ENCODE assay signal across 8 cellular contexts in the genomic region with DNA sequence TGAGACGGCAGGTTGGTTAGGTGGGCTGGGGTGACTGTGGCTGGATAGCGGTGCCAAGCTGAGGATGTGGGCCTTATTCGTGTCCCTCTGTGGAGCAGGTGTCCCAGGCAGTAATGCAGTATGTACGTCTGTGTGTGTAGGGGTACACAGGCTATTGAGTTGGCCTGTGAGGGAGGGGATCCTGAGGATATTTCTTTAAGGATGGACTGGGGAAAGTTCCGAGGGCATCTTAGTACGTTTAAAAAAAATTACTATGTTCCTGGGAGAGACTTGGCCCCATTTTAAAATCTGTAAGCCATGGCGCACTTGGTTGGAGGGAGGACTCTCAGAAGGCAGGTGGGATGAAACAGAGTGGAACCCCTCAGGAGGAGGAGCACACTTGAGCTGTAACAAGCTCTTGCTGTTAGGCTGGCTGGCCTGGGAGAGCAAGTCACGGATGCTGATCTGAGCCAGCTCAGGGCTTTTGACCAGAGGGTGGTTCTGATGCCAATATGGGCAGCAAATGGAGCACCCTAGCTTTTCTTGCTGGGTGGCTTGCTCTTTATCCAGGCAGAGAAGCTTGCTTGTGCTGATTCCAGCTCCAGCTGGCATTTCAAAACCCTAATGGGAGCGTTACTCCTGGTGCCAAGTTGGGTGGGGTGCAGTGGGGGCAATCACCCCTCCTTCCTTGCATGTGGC. TPM values are rescaled to one million over a fixed set of nuclear protein-coding genes. Genes with fewer than 3 reads are reported as not detected.
DNase-seq lines count a peak whose midpoint lies in the region; ATAC-seq and TF ChIP-seq lines count a peak whose summit lies in the region.

No MANE protein-coding gene starts in this region.

- in situ Hi-C loops in ACHN (cut with HindIII; ENCODE audit: low pct_ligation_motif_present, low pct_unique_long_range_greater_than_20kb, low sequenced_read_pairs), result no loop called here

- TF ChIP-seq CTCF in RWPE1 (conservative IDR thresholded peaks at IDR 0.05; ENCODE audit: low read depth), result no peak

- H3K4me1 ChIP-seq in effector memory CD4-positive, alpha-beta T cell (ENCODE audit: control insufficient read depth, insufficient read depth, low read length, poor library complexity, severe bottlenecking), result peaks cover 14% of the 10 kb centered on the region
- H3K4me1 ChIP-seq in mucosa of stomach (ENCODE audit: control insufficient read depth, insufficient read depth, low read length) (peaks cover 5% of the 10 kb centered on the region), urinary bladder (ENCODE audit: insufficient read depth) (peaks cover 2% of the 10 kb centered on the region)

- peak; percentile 12 for ATAC-seq in GM19351 (IDR thresholded peaks at IDR 0.05; ENCODE audit: unreplicated experiment)

- POLR2A ChIA-PET in RWPE1 (lab: Yijun Ruan, JAX; ENCODE audit: low non-redundant PET), result interaction anchor here (1.2 kb wide), 1 partner anchor 32 kb away, joined by 3 read pairs; no protein-coding TSS in a partner anchor
- POLR2A ChIA-PET in HEK293T (lab: Yijun Ruan, JAX), result interaction anchor here (1.4 kb wide), 1 partner anchor 100 kb away, joined by 3 read pairs; the partner anchor contains the start of gene TRIM8

- no peaks in the 10 kb centered on the region for H3K36me3 ChIP-seq in effector memory CD4-positive, alpha-beta T cell (ENCODE audit: control insufficient read depth, insufficient read depth, low read length)
- H3K36me3 ChIP-seq in mucosa of stomach (ENCODE audit: control insufficient read depth, insufficient read depth, low read length), result no peaks in the 10 kb centered on the region
- no peaks in the 10 kb centered on the region for H3K36me3 ChIP-seq in urinary bladder (ENCODE audit: insufficient read depth)

- peak overlapping the region; percentile 76 for H3K4me3 ChIP-seq in effector memory CD4-positive, alpha-beta T cell (ENCODE audit: insufficient read depth, low read depth, low read length, poor library complexity, severe bottlenecking)
- H3K4me3 ChIP-seq in mucosa of stomach (ENCODE audit: low read length), result peak overlapping the region; percentile 94
- peak overlapping the region; percentile 80 for H3K4me3 ChIP-seq in urinary bladder (ENCODE audit: low read depth, low read length)

- CTCF ChIA-PET in RWPE1 (lab: Yijun Ruan, JAX), result interaction anchor here (0.6 kb wide), 2 partner anchors 65 to 67 kb away, joined by 4 to 5 read pairs; no protein-coding TSS in a partner anchor
- CTCF ChIA-PET in HEK293T (lab: Yijun Ruan, JAX), result no interaction called here

- H3K27me3 ChIP-seq in effector memory CD4-positive, alpha-beta T cell (replicated peaks; ENCODE audit: control insufficient read depth, insufficient read depth, low read length, poor library complexity, severe bottlenecking), result no peaks in the 10 kb centered on the region
- no peaks in the 10 kb centered on the region for H3K27me3 ChIP-seq in mucosa of stomach (ENCODE audit: control insufficient read depth, insufficient read depth, low read length)

- WGBS in urinary bladder, result 9% methylated on average over 9 of the region's 9 CpGs

- H3K27ac ChIP-seq in RWPE1 (peak overlapping the region; percentile 79), urinary bladder (ENCODE audit: low read depth) (peak overlapping the region; percentile 77)
- H3K27ac ChIP-seq in effector memory CD4-positive, alpha-beta T cell (ENCODE audit: insufficient read depth, low read length, poor library complexity, severe bottlenecking), result peak overlapping the region; percentile 67

- H3K9ac ChIP-seq in mucosa of stomach (ENCODE audit: low read length), result peak overlapping the region; percentile 98

- no peaks in the 10 kb centered on the region for H3K9me3 ChIP-seq in effector memory CD4-positive, alpha-beta T cell (ENCODE audit: control insufficient read depth, low read length)
- H3K9me3 ChIP-seq in mucosa of stomach (ENCODE audit: control insufficient read depth, low read length), result no peaks in the 10 kb centered on the region

- peak; percentile 52 for DNase-seq in ACHN
- no peak for DNase-seq in RWPE1 (ENCODE audit: low spot score)
- DNase-seq in effector memory CD4-positive, alpha-beta T cell, result no peak
- DNase-seq in HEK293T (ENCODE audit: extremely low spot score), result no peak
- no peak for DNase-seq in 8988T

TF ChIP-seq in HEK293T, 16 proteins besides CTCF, POLR2A, EP300 and RAD21:
- TF ChIP-seq SP1 (IDR thresholded peaks at IDR 0.05), result no peak
- TF ChIP-seq ARNT (IDR thresholded peaks at IDR 0.05), result no peak
- TF ChIP-seq L3MBTL2 (conservative IDR thresholded peaks at IDR 0.05), result no peak
- TF ChIP-seq BHLHE40 (IDR thresholded peaks at IDR 0.05; ENCODE audit: borderline replicate concordance), result no peak
- no peak for TF ChIP-seq ELF4 (IDR thresholded peaks at IDR 0.05)
- TF ChIP-seq TARDBP (IDR thresholded peaks at IDR 0.05), result no peak
- no peak for TF ChIP-seq NFRKB (IDR thresholded peaks at IDR 0.05)
- no peak for TF ChIP-seq FOXA1 (IDR thresholded peaks at IDR 0.05)
- TF ChIP-seq LEF1 (IDR thresholded peaks at IDR 0.05; ENCODE audit: borderline replicate concordance), result no peak
- no peak for TF ChIP-seq HDGF (IDR thresholded peaks at IDR 0.05; ENCODE audit: borderline replicate concordance)
- TF ChIP-seq CTBP1 (IDR thresholded peaks at IDR 0.05; ENCODE audit: borderline replicate concordance), result no peak
- TF ChIP-seq FOXK2 (IDR thresholded peaks at IDR 0.05), result no peak
- no peak for TF ChIP-seq ZNF384 (IDR thresholded peaks at IDR 0.05)
- no peak for TF ChIP-seq FOXM1 (IDR thresholded peaks at IDR 0.05; ENCODE audit: borderline replicate concordance)
- TF ChIP-seq, protein P1, sequence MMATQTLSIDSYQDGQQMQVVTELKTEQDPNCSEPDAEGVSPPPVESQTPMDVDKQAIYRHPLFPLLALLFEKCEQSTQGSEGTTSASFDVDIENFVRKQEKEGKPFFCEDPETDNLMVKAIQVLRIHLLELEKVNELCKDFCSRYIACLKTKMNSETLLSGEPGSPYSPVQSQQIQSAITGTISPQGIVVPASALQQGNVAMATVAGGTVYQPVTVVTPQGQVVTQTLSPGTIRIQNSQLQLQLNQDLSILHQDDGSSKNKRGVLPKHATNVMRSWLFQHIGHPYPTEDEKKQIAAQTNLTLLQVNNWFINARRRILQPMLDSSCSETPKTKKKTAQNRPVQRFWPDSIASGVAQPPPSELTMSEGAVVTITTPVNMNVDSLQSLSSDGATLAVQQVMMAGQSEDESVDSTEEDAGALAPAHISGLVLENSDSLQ (IDR thresholded peaks at IDR 0.05), result no peak

RNA-seq across cellular contexts. Expression of gene WBP1L, which starts 0.8 kb away (rescaled TPM):
- 30.1 TPM for total RNA-seq in urinary bladder
- polyA plus RNA-seq in urinary bladder, result 42.6 TPM

RNA-seq across cellular contexts. Expression of gene SFXN2, which starts 30.1 kb away (rescaled TPM):
- total RNA-seq in urinary bladder, result 11.7 TPM
- polyA plus RNA-seq in urinary bladder, result 4.3 TPM

RNA-seq across cellular contexts. Expression of gene ARL3, which starts 30.3 kb away (rescaled TPM):
- 8.5 TPM for total RNA-seq in urinary bladder
- polyA plus RNA-seq in urinary bladder, result 17.4 TPM
